Comparison of ENCODE assay signal across 1 cellular context in genomic region chr1:47023268-47024137, GRCh38.
TF ChIP-seq lines count a peak whose summit lies in the region.

TSS of gene CYP4X1 (plus strand) at chr1:47023669. CDS start at chr1:47023818, 149 bp downstream.

TF ChIP-seq in HEK293, 187 proteins besides CTCF, POLR2A, EP300 and RAD21 (continued from another document and continues in another):
- TF ChIP-seq ZNF518A (tag by site-specific recombination; conservative IDR thresholded peaks at IDR 0.05; ENCODE audit: low read depth) (peak; percentile 43; the same call in 1 of the 2 replicates), ZIC2 (tag by site-specific recombination; IDR thresholded peaks at IDR 0.05) (peak; percentile 88), ZNF830 (tag by site-specific recombination; IDR thresholded peaks at IDR 0.05; ENCODE audit: low read depth) (no peak), KLF17 (tag by site-specific recombination; IDR thresholded peaks at IDR 0.05) (no peak), ZNF394 (tag by site-specific recombination; IDR thresholded peaks at IDR 0.05; ENCODE audit: borderline replicate concordance) (peak; percentile 14; the same call in 1 of the 2 replicates), ZNF664 (tag by site-specific recombination; IDR thresholded peaks at IDR 0.05) (no peak), PRDM2 (tag by site-specific recombination; IDR thresholded peaks at IDR 0.05; ENCODE audit: borderline replicate concordance) (no peak), SETDB1 (IDR thresholded peaks at IDR 0.05; ENCODE audit: insufficient read length, low read length) (no peak), ZNF354C (tag by site-specific recombination; IDR thresholded peaks at IDR 0.05; ENCODE audit: borderline replicate concordance, low read depth) (no peak), ZBTB11 (tag by site-specific recombination; conservative IDR thresholded peaks at IDR 0.05; ENCODE audit: low read depth) (no peak; the same call in 1 of the 2 replicates), ZNF639 (tag by site-specific recombination; IDR thresholded peaks at IDR 0.05) (0 out of 2 replicates have a peak, but pooled peaks have one; percentile 17), ZNF248 (tag by site-specific recombination; IDR thresholded peaks at IDR 0.05) (no peak), ZBTB1 (tag by site-specific recombination; IDR thresholded peaks at IDR 0.05) (no peak), ZNF660 (tag by site-specific recombination; IDR thresholded peaks at IDR 0.05) (peak; percentile 25; the same call in 1 of the 2 replicates), ZNF433 (tag by site-specific recombination; IDR thresholded peaks at IDR 0.05; ENCODE audit: low read depth) (no peak), ZNF214 (tag by site-specific recombination; IDR thresholded peaks at IDR 0.05; ENCODE audit: borderline replicate concordance) (no peak), WT1 (tag by site-specific recombination; IDR thresholded peaks at IDR 0.05) (no peak), ZNF366 (tag by site-specific recombination; conservative IDR thresholded peaks at IDR 0.05) (peak; percentile 74), ZNF677 (tag by site-specific recombination; IDR thresholded peaks at IDR 0.05) (no peak), ZNF560 (tag by site-specific recombination; IDR thresholded peaks at IDR 0.05; ENCODE audit: borderline replicate concordance) (no peak), ZNF223 (tag by site-specific recombination; IDR thresholded peaks at IDR 0.05) (no peak), PATZ1 (tag by site-specific recombination; IDR thresholded peaks at IDR 0.05) (peak; percentile 55), ZNF626 (tag by site-specific recombination; IDR thresholded peaks at IDR 0.05) (no peak), ZNF792 (tag by site-specific recombination; IDR thresholded peaks at IDR 0.05) (no peak; the same call in 1 of the 2 replicates), KLF1 (tag by site-specific recombination; IDR thresholded peaks at IDR 0.05) (peak; percentile 23; the same call in 1 of the 2 replicates), ZNF266 (tag by site-specific recombination; IDR thresholded peaks at IDR 0.05; ENCODE audit: low read depth) (no peak), ZNF138 (tag by site-specific recombination; IDR thresholded peaks at IDR 0.05; ENCODE audit: borderline replicate concordance) (no peak), SALL2 (tag by site-specific recombination; IDR thresholded peaks at IDR 0.05; ENCODE audit: borderline replicate concordance) (no peak), KLF9 (tag by site-specific recombination; IDR thresholded peaks at IDR 0.05; ENCODE audit: low read depth) (0 out of 2 replicates have a peak, but pooled peaks have one; percentile 37), ZNF624 (tag by site-specific recombination; IDR thresholded peaks at IDR 0.05) (no peak), OSR2 (tag by site-specific recombination; IDR thresholded peaks at IDR 0.05) (peak; percentile 59; the same call in 1 of the 2 replicates), ZNF292 (tag by site-specific recombination; IDR thresholded peaks at IDR 0.05; ENCODE audit: borderline replicate concordance, low read depth) (no peak), KLF16 (tag by site-specific recombination; IDR thresholded peaks at IDR 0.05) (peak; percentile 58), REPIN1 (tag by site-specific recombination; IDR thresholded peaks at IDR 0.05; ENCODE audit: low read depth) (no peak), ZNF561 (tag by site-specific recombination; IDR thresholded peaks at IDR 0.05; ENCODE audit: borderline replicate concordance) (0 out of 2 replicates have a peak, but pooled peaks have one; percentile 34), SP2 (tag by site-specific recombination; IDR thresholded peaks at IDR 0.05) (peak; percentile 54), ZNF488 (tag by site-specific recombination; IDR thresholded peaks at IDR 0.05) (no peak), ZNF140 (tag by site-specific recombination; IDR thresholded peaks at IDR 0.05) (no peak), KLF7 (tag by site-specific recombination; IDR thresholded peaks at IDR 0.05; ENCODE audit: borderline replicate concordance) (no peak), ZXDB (tag by site-specific recombination; IDR thresholded peaks at IDR 0.05) (peak; percentile 91)
